ENCODE assay signal across 18 cellular contexts in genomic region chr5:68297656-68298055, GRCh38.
DNase-seq lines count a peak whose midpoint lies in the region; TF ChIP-seq lines count a peak whose summit lies in the region.
"Had no signal": no experiment of that assay in that cellular context is flagged by ENCODE, and none has a peak within 500 bp of the region (broad histone marks: within the 10 kb centered on the region; RNA-seq: fewer than 3 reads in every experiment).

No MANE protein-coding gene starts in this region.

- no peaks in the 10 kb centered on the region for H3K36me3 ChIP-seq in uterus

- intact Hi-C loops in Calu3 (cut with micrococcal nuclease; ENCODE audit: unreplicated experiment): no loop called here
- intact Hi-C loops in dorsolateral prefrontal cortex (cut with DNase I): no loop called here
- intact Hi-C loops in uterus (cut with DNase I; ENCODE audit: low total_unique reads): no loop called here

- no peaks in the 10 kb centered on the region for H3K27me3 ChIP-seq in dorsolateral prefrontal cortex
- H3K27me3 ChIP-seq in uterus: no peaks in the 10 kb centered on the region
- H3K27me3 ChIP-seq: BE2C, MG63 had no signal

- H3K4me3 Mint-ChIP-seq in activated T-cell treated with anti-CD3 and anti-CD28 coated beads, Interleukin-2, amount 50 U/mL, for 24 hours: no peak overlapping the region
- H3K4me3 Mint-ChIP-seq in Calu3 (ENCODE audit: low read depth, unreplicated experiment): no peak overlapping the region
- H3K4me3 Mint-ChIP-seq: H9 had no signal

- no peaks in the 10 kb centered on the region for H3K9me3 Mint-ChIP-seq in activated T-cell treated with anti-CD3 and anti-CD28 coated beads, Interleukin-2, amount 50 U/mL, for 24 hours
- no peaks in the 10 kb centered on the region for H3K9me3 Mint-ChIP-seq in Calu3 (ENCODE audit: low read depth, unreplicated experiment)
- H3K9me3 Mint-ChIP-seq: CD8-positive, alpha-beta memory T cell; H9 had no signal

- no peaks in the 10 kb centered on the region for H3K9me3 ChIP-seq in uterus
- H3K9me3 ChIP-seq: BE2C, MG63 had no signal

- TF ChIP-seq POLR2A in uterus (IDR thresholded peaks at IDR 0.05): no peak

- TF ChIP-seq CTCF in Calu3 (IDR thresholded peaks at IDR 0.05; ENCODE audit: unreplicated experiment) (no peak), dorsolateral prefrontal cortex (IDR thresholded peaks at IDR 0.05 in 54 of 56, conservative IDR thresholded peaks at IDR 0.05 in 2 of 56; ENCODE audit: low read depth in 1 of 56, partially characterized antibody in 56 of 56) (no peak), uterus (IDR thresholded peaks at IDR 0.05) (no peak)

- H3K4me3 ChIP-seq in dorsolateral prefrontal cortex: peak overlapping the region in 34 of 59 donors; percentile 0 to 79 (median 62)
- no peak overlapping the region for H3K4me3 ChIP-seq in uterus
- H3K4me3 ChIP-seq: MG63 had no signal

- no peaks in the 10 kb centered on the region for H3K4me1 ChIP-seq in uterus

- BruUV-seq in Calu3 (replicated peaks; lab: Mats Ljungman, UMichigan): no TSS peak

- H3K4me1 Mint-ChIP-seq in activated T-cell treated with anti-CD3 and anti-CD28 coated beads, Interleukin-2, amount 50 U/mL, for 24 hours (ENCODE audit: low read depth): peaks cover 29% of the 10 kb centered on the region
- peaks cover 35% of the 10 kb centered on the region for H3K4me1 Mint-ChIP-seq in Calu3 (ENCODE audit: low read depth, unreplicated experiment)

- CTCF ChIA-PET in Calu3 (lab: Charles Lee): no interaction called here

- peak overlapping the region; percentile 51 for H3K27ac Mint-ChIP-seq in activated T-cell treated with anti-CD3 and anti-CD28 coated beads, Interleukin-2, amount 50 U/mL, for 24 hours
- H3K27ac Mint-ChIP-seq in Calu3 (ENCODE audit: unreplicated experiment): peak overlapping the region; percentile 54

- peaks cover 91% of the 10 kb centered on the region for H3K36me3 Mint-ChIP-seq in activated T-cell treated with anti-CD3 and anti-CD28 coated beads, Interleukin-2, amount 50 U/mL, for 24 hours (ENCODE audit: low read depth)
- peaks cover 69% of the 10 kb centered on the region for H3K36me3 Mint-ChIP-seq in Calu3 (ENCODE audit: insufficient read depth, unreplicated experiment)

- DNase-seq in activated T-cell treated with anti-CD3 and anti-CD28 coated beads, Interleukin-2, amount 50 U/mL, for 24 hours: no peak
- no peak for DNase-seq in activated T-cell treated with anti-CD3 and anti-CD28 coated beads, Interleukin-2, amount 50 U/mL, for 1 hour
- no peak for DNase-seq in Calu3
- DNase-seq in dorsolateral prefrontal cortex: no peak
- peak; percentile 57 for DNase-seq in pons (ENCODE audit: low spot score)
- no peak for DNase-seq in uterus
- DNase-seq in HPDE6-E6E7 (ENCODE audit: extremely low spot score): no peak
- no peak for DNase-seq in HUDEP-2 (lab: John Stamatoyannopoulos, UW; ENCODE audit: unreplicated experiment in 76 of 76)
- DNase-seq: 8988T; BE2C; CD8-positive, alpha-beta memory T cell; DMS79 treated with DMSO at 0.1 percent for 48 hours; H9; IMR-90; Karpas-422; MG63; NCI-H1092 treated with DMSO at 0.1 percent for 48 hours; NCI-H524 had no signal

- H3K27me3 Mint-ChIP-seq in activated T-cell treated with anti-CD3 and anti-CD28 coated beads, Interleukin-2, amount 50 U/mL, for 24 hours: no peaks in the 10 kb centered on the region
- no peaks in the 10 kb centered on the region for H3K27me3 Mint-ChIP-seq in Calu3 (ENCODE audit: unreplicated experiment)

- peak overlapping the region in 56 of 59 donors; percentile 1 to 98 (median 69) for H3K27ac ChIP-seq in dorsolateral prefrontal cortex
- no peak overlapping the region for H3K27ac ChIP-seq in uterus

Comparison
In these comparisons a context has a peak if more than half of its experiments do, and no peak if none do; other contexts are left out.
1. H3K27ac ChIP-seq: peak in dorsolateral prefrontal cortex (56 of 59); none in uterus (0 of 2).
2. H3K4me3 ChIP-seq: peak in dorsolateral prefrontal cortex (34 of 59); none in uterus (0 of 2).